ENCODE assay signal across 17 cellular contexts in genomic region chr16:80288616-80289015, GRCh38.
DNase-seq lines count a peak whose midpoint lies in the region; ATAC-seq and TF ChIP-seq lines count a peak whose summit lies in the region.
"Had no signal": no experiment of that assay in that cellular context is flagged by ENCODE, and none has a peak within 500 bp of the region (broad histone marks: within the 10 kb centered on the region; RNA-seq: fewer than 3 reads in every experiment).

No MANE protein-coding gene starts in this region.

- no peak overlapping the region for H3K4ac ChIP-seq in IMR-90 (ENCODE audit: low read depth, low read length)

- TF ChIP-seq CTCF in left ventricle myocardium inferior (IDR thresholded peaks at IDR 0.05; ENCODE audit: borderline replicate concordance) (no peak), right atrium auricular region (IDR thresholded peaks at IDR 0.05) (no peak), IMR-90 (conservative IDR thresholded peaks at IDR 0.05; ENCODE audit: low read depth, low read length) (no peak), uterus (IDR thresholded peaks at IDR 0.05) (no peak)

- no peaks in the 10 kb centered on the region for H3K79me1 ChIP-seq in IMR-90 (ENCODE audit: low read depth in 1 of 2, low read length in 2 of 2)

- H3K9me3 ChIP-seq in left ventricle myocardium inferior (replicated peaks) (peaks cover 11% of the 10 kb centered on the region), right atrium auricular region (no peaks in the 10 kb centered on the region), IMR-90 (ENCODE audit: control insufficient read depth, insufficient read depth, low read length) (no peaks in the 10 kb centered on the region), right cardiac atrium (ENCODE audit: control insufficient read depth, low read length) (no peaks in the 10 kb centered on the region), uterus (no peaks in the 10 kb centered on the region)
- H3K9me3 ChIP-seq: Caco-2, HAP-1 had no signal

- no peak overlapping the region for H2BK120ac ChIP-seq in IMR-90 (ENCODE audit: low read depth, low read length)

- dilution Hi-C loops in IMR-90 (cut with HindIII; ENCODE audit: low sequenced_read_pairs, unreplicated experiment) = no loop called here

- H3K36me3 ChIP-seq in left ventricle myocardium inferior (no peaks in the 10 kb centered on the region), right atrium auricular region (no peaks in the 10 kb centered on the region), IMR-90 (ENCODE audit: control insufficient read depth, insufficient read depth, low read length) (no peaks in the 10 kb centered on the region), uterus (no peaks in the 10 kb centered on the region)
- H3K36me3 ChIP-seq: HAP-1 had no signal

- no peak overlapping the region for H3K4me3 ChIP-seq in left ventricle myocardium inferior
- H3K4me3 ChIP-seq in right atrium auricular region = no peak overlapping the region
- H3K4me3 ChIP-seq in IMR-90 (ENCODE audit: insufficient read depth, low read depth, low read length) = no peak overlapping the region
- no peak overlapping the region for H3K4me3 ChIP-seq in right cardiac atrium (ENCODE audit: low read length)
- no peak overlapping the region for H3K4me3 ChIP-seq in uterus
- H3K4me3 ChIP-seq: GM12878, HAP-1 had no signal

- H3K9ac ChIP-seq in IMR-90 (ENCODE audit: low read depth, low read length) = no peak overlapping the region

- H4K20me1 ChIP-seq in IMR-90 (ENCODE audit: insufficient read depth, low read length) = no peaks in the 10 kb centered on the region

- BruUV-seq in IMR-90 (replicated peaks; lab: Mats Ljungman, UMichigan) = no TSS peak

- H3K27ac ChIP-seq in left ventricle myocardium inferior (replicated peaks) (peak overlapping the region; percentile 30), right atrium auricular region (no peak overlapping the region), IMR-90 (ENCODE audit: insufficient read depth, low read length) (no peak overlapping the region), right cardiac atrium (ENCODE audit: low read length) (no peak overlapping the region), uterus (peak overlapping the region; percentile 64 to 66)
- H3K27ac ChIP-seq: C4-2B had no signal

- no peak for TF ChIP-seq RAD21 in IMR-90 (IDR thresholded peaks at IDR 0.05; ENCODE audit: low read length)

- no peak overlapping the region for H2BK5ac ChIP-seq in IMR-90 (ENCODE audit: low read depth, low read length, poor library complexity, severe bottlenecking)

- no peak overlapping the region for H2AK9ac ChIP-seq in IMR-90 (replicated peaks; ENCODE audit: low read depth, low read length, poor library complexity)

- in situ Hi-C loops in IMR-90 (cut with MboI; ENCODE audit: low sequenced_read_pairs) = no loop called here

- H4K91ac ChIP-seq in IMR-90 (ENCODE audit: insufficient read depth, low read depth, low read length) = no peak overlapping the region

- intact Hi-C loops in left ventricle myocardium inferior (cut with micrococcal nuclease) (no loop called here), IMR-90 (cut with micrococcal nuclease) (no loop called here), right cardiac atrium (cut with DNase I) (no loop called here), uterus (cut with DNase I; ENCODE audit: low total_unique reads) (no loop called here)

- H2AFZ ChIP-seq in IMR-90 (replicated peaks; ENCODE audit: low read length, poor library complexity) = no peak overlapping the region

- DNase-seq in left ventricle myocardium inferior (no peak), right atrium auricular region (ENCODE audit: low spot score) (no peak), IMR-90 (no peak), right cardiac atrium (no peak), uterus (peak; percentile 42 to 50), DMS153 treated with DMSO at 0.1 percent for 48 hours (lab: John Stamatoyannopoulos, UW; ENCODE audit: unreplicated experiment) (no peak)
- no peak for DNase-seq in stimulated activated CD4-positive, alpha-beta T cell treated with anti-CD3 and anti-CD28 coated beads, Interleukin-2, amount 100 ng/mL, for 24 hours
- DNase-seq: ACHN; AML-193; Caco-2; CD4-positive, alpha-beta T cell; DMS79; GF-D8 had no signal

- no peak overlapping the region for H3K4me2 ChIP-seq in IMR-90 (ENCODE audit: low read depth, low read length)

- no peaks in the 10 kb centered on the region for H3K9me1 ChIP-seq in IMR-90 (ENCODE audit: insufficient read depth, low read length)

- CTCF ChIA-PET in IMR-90 (lab: Yijun Ruan, JAX) = no interaction called here

- H4K8ac ChIP-seq in IMR-90 (ENCODE audit: low read depth in 2 of 2, low read length in 2 of 2) = no peak overlapping the region

- POLR2A ChIA-PET in IMR-90 (lab: Charles Lee; ENCODE audit: unreplicated experiment) = no interaction called here

- peak; percentile 28; the same call in 1 of the 2 replicates for ATAC-seq in IMR-90 (ENCODE audit: low read depth)
- ATAC-seq in right cardiac atrium = peak; percentile 23 to 65
- no peak for ATAC-seq in HG02610 (IDR thresholded peaks at IDR 0.05; ENCODE audit: unreplicated experiment)
- ATAC-seq: GM12878 had no signal

- no peak overlapping the region for H3K56ac ChIP-seq in IMR-90 (ENCODE audit: extremely low read depth, insufficient read depth, low read length)

- no peak overlapping the region for H4K5ac ChIP-seq in IMR-90 (ENCODE audit: low read depth, low read length)

- H3K18ac ChIP-seq in IMR-90 (ENCODE audit: low read depth, low read length) = no peak overlapping the region

- no peak overlapping the region for H2AK5ac ChIP-seq in IMR-90 (ENCODE audit: low read depth, low read length)

- H2BK20ac ChIP-seq in IMR-90 (ENCODE audit: low read depth, low read length) = no peak overlapping the region

- no peak overlapping the region for H3K14ac ChIP-seq in IMR-90 (replicated peaks; ENCODE audit: low read depth, low read length)

- no peak overlapping the region for H3K23ac ChIP-seq in IMR-90 (ENCODE audit: low read depth, low read length)

- WGBS in IMR-90 (ENCODE audit: extremely low coverage in 2 of 2, insufficient read length in 1 of 2), 2 experiments = no CpG with 5 or more reads among the region's 3 CpGs
- WGBS in right cardiac atrium = 60% methylated on average over 3 of the region's 3 CpGs

- no peak overlapping the region for H2BK15ac ChIP-seq in IMR-90 (ENCODE audit: low read depth, low read length)

- H3K27me3 ChIP-seq in left ventricle myocardium inferior (ENCODE audit: low read depth) (no peaks in the 10 kb centered on the region), right atrium auricular region (no peaks in the 10 kb centered on the region), IMR-90 (ENCODE audit: control insufficient read depth, insufficient read depth, low read length) (no peaks in the 10 kb centered on the region), right cardiac atrium (ENCODE audit: control insufficient read depth, insufficient read depth) (no peaks in the 10 kb centered on the region), uterus (no peaks in the 10 kb centered on the region)

- H3K4me1 ChIP-seq in left ventricle myocardium inferior = no peaks in the 10 kb centered on the region
- H3K4me1 ChIP-seq in right atrium auricular region = no peaks in the 10 kb centered on the region
- H3K4me1 ChIP-seq in IMR-90 (ENCODE audit: control insufficient read depth, insufficient read depth, low read length) = peaks cover 5% of the 10 kb centered on the region; the same call in 1 of the 2 replicates
- H3K4me1 ChIP-seq in right cardiac atrium (ENCODE audit: control insufficient read depth, insufficient read depth, low read length) = no peaks in the 10 kb centered on the region
- H3K4me1 ChIP-seq in uterus = peaks cover 0 to 3% of the 10 kb centered on the region in 2 donors
- H3K4me1 ChIP-seq: Caco-2, HAP-1 had no signal

- TF ChIP-seq POLR2A in IMR-90 (IDR thresholded peaks at IDR 0.05; ENCODE audit: low read depth, low read length) (no peak), uterus (IDR thresholded peaks at IDR 0.05) (no peak)

TF ChIP-seq in IMR-90, 13 proteins besides CTCF, POLR2A, EP300 and RAD21:
- TF ChIP-seq ELK1 (IDR thresholded peaks at IDR 0.05; ENCODE audit: borderline replicate concordance, low read depth, low read length) (no peak), USF2 (IDR thresholded peaks at IDR 0.05; ENCODE audit: low read depth, low read length) (no peak), MAFK (IDR thresholded peaks at IDR 0.05; ENCODE audit: low read depth, low read length) (no peak), RCOR1 (IDR thresholded peaks at IDR 0.05; ENCODE audit: insufficient replicate concordance, low read length) (no peak)

Comparison
In these comparisons a context has a peak if more than half of its experiments do, and no peak if none do; other contexts are left out.
1. H3K27ac ChIP-seq: peak in left ventricle myocardium inferior (single experiment) and uterus (2 of 2); none in right atrium auricular region (0 of 2), IMR-90 (single experiment) and right cardiac atrium (single experiment).
2. DNase-seq: peak in uterus (2 of 2); none in left ventricle myocardium inferior (single experiment), right atrium auricular region (single experiment), IMR-90 (single experiment), right cardiac atrium (0 of 3), stimulated activated CD4-positive, alpha-beta T cell treated with anti-CD3 and anti-CD28 coated beads, Interleukin-2, amount 100 ng/mL, for 24 hours (0 of 2) and DMS153 treated with DMSO at 0.1 percent for 48 hours (single experiment).